In genomic region chr2:153593086-153593485, GRCh38 we compare ENCODE assay signal across 8 cellular contexts.
DNase-seq lines count a peak whose midpoint lies in the region; ATAC-seq and TF ChIP-seq lines count a peak whose summit lies in the region.
"Not testable (repeated sequence)": the region's sequence is repeated elsewhere in the genome, so short reads cannot be mapped to it uniquely, and the experiment has no call there.

No MANE protein-coding gene starts in this region.

- not testable (repeated sequence) for H3K4me1 Mint-ChIP-seq in GM23338
- H3K4me1 Mint-ChIP-seq in WTC11 = peaks cover 19% of the 10 kb centered on the region

- peak overlapping the region; percentile 72; the same call in 1 of the 2 replicates for H3K27ac Mint-ChIP-seq in GM23338
- H3K27ac Mint-ChIP-seq in WTC11 = not testable (repeated sequence)

- H2AFZ ChIP-seq in GM23338 = peak overlapping the region; percentile 18; the same call in 1 of the 2 replicates
- not testable (repeated sequence) for H2AFZ ChIP-seq in smooth muscle cell (ENCODE audit: low read depth)

- not testable (repeated sequence) for H4K20me1 ChIP-seq in GM23338 (replicated peaks; ENCODE audit: insufficient read depth); smooth muscle cell (ENCODE audit: low read depth)

- DNase-seq in Caki2 (ENCODE audit: low read depth) (peak; percentile 4), HT1080 (ENCODE audit: low read depth) (peak; percentile 84), NCI-H146 treated with DMSO at 0.1 percent for 48 hours (lab: John Stamatoyannopoulos, UW; ENCODE audit: unreplicated experiment) (peak; percentile 41), RPMI7951 (ENCODE audit: low read depth) (peak; percentile 76), islet precursor cell (peak; percentile 91)
- DNase-seq in GM23338 (ENCODE audit: low spot score); WTC11 (ENCODE audit: low spot score); smooth muscle cell (lab: John Stamatoyannopoulos, UW; ENCODE audit: unreplicated experiment): not testable (repeated sequence)

- H3K4me1 ChIP-seq in GM23338 (ENCODE audit: insufficient read depth); smooth muscle cell (ENCODE audit: low read depth): not testable (repeated sequence)

- H3K4me2 ChIP-seq in GM23338, smooth muscle cell: not testable (repeated sequence)

- not testable (repeated sequence) for H3K36me3 ChIP-seq in GM23338 (ENCODE audit: insufficient read depth); smooth muscle cell (ENCODE audit: low read depth)

- peaks cover 45% of the 10 kb centered on the region for H3K9me3 Mint-ChIP-seq in GM23338
- peaks cover 56% of the 10 kb centered on the region for H3K9me3 Mint-ChIP-seq in WTC11

- not testable (repeated sequence) for H3K9ac ChIP-seq in smooth muscle cell (ENCODE audit: low read depth)

- in situ Hi-C loops in Caki2 (cut with HindIII; ENCODE audit: low pct_unique_long_range_greater_than_20kb, low sequenced_read_pairs) = not testable (repeated sequence)

- not testable (repeated sequence) for H3K27me3 Mint-ChIP-seq in GM23338 (ENCODE audit: insufficient read depth, low read depth, poor library complexity); WTC11 (ENCODE audit: low read depth)

- POLR2A ChIA-PET in WTC11 (lab: Charles Lee) = not testable (repeated sequence)

- TF ChIP-seq CTCF in GM23338 (conservative IDR thresholded peaks at IDR 0.05; ENCODE audit: low read depth in 2 of 2); WTC11 (IDR thresholded peaks at IDR 0.05); smooth muscle cell (IDR thresholded peaks at IDR 0.05; ENCODE audit: borderline replicate concordance, insufficient read depth, poor library complexity, severe bottlenecking): not testable (repeated sequence)

- not testable (repeated sequence) for H3K27me3 ChIP-seq in GM23338 (ENCODE audit: insufficient read depth); smooth muscle cell (ENCODE audit: low read depth)

- H3K4me3 Mint-ChIP-seq in GM23338, WTC11: not testable (repeated sequence)

- not testable (repeated sequence) for H3K79me2 ChIP-seq in GM23338 (replicated peaks; ENCODE audit: insufficient read depth); smooth muscle cell (ENCODE audit: low read depth)

- H3F3A ChIP-seq in GM23338 (replicated peaks; ENCODE audit: low read depth); smooth muscle cell (ENCODE audit: low read depth): not testable (repeated sequence)

- not testable (repeated sequence) for H3K27ac ChIP-seq in GM23338 (ENCODE audit: low read depth)
- H3K27ac ChIP-seq in smooth muscle cell (ENCODE audit: low read depth) = peak overlapping the region; percentile 52

- 66% methylated on average over 6 of the region's 6 CpGs for WGBS in smooth muscle cell (ENCODE audit: low lambda C conversion rate)

- not testable (repeated sequence) for H3K9me2 ChIP-seq in GM23338 (ENCODE audit: insufficient read depth)

- H3K4me3 ChIP-seq in GM23338, smooth muscle cell: not testable (repeated sequence)

- H3K9me3 ChIP-seq in smooth muscle cell (replicated peaks; ENCODE audit: low read depth) = not testable (repeated sequence)

- CTCF ChIA-PET in WTC11 (lab: Charles Lee) = not testable (repeated sequence)

- H3K36me3 Mint-ChIP-seq in GM23338 (ENCODE audit: low read depth) (peaks cover 23% of the 10 kb centered on the region; the same call in 2 of the 3 replicates), WTC11 (peaks cover 49% of the 10 kb centered on the region)

- ATAC-seq in GM23338 = not testable (repeated sequence)
- ATAC-seq in WTC11 = peak; percentile 39; the same call in 1 of the 2 replicates

TF ChIP-seq in WTC11, 78 proteins besides CTCF, POLR2A, EP300 and RAD21:
- TF ChIP-seq NFE2L1 (CRISPR knock-in tag; IDR thresholded peaks at IDR 0.05) = peak; percentile 68; the same call in 1 of the 2 replicates
